In the genomic region with DNA sequence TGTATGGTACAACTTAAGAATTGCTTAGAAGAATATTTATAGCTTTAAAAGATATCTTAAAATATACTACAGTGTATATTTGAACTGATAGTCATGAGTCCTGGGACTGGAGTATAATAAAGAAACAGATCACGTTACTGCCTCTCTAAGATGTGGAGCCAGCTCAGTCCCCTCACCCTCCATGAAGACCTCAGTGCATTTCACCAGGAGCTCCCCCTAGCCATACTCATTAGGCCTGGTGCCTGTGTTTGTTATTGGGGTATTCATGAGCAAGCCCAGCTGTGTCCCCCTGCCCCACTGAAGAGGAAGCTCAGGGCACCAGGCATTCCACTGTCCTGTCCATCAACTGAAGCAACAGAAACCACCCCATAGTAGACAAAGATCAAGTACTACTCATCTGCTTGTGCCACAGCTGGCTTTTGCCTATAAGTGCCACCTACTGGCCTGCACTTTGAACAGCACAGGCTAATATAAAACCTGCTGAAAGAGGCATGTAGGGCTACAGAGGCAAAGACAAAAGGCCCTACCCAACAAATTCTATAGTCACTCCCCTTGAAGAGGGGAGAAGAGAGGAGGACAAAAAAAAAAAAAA, we compare ENCODE assay signal across 8 cellular contexts.
DNase-seq lines count a peak whose midpoint lies in the region; FAIRE-seq and TF ChIP-seq lines count a peak whose summit lies in the region.

No MANE protein-coding gene starts in this region.

- H3K36me3 ChIP-seq in colonic mucosa (no peaks in the 10 kb centered on the region), vagina (no peaks in the 10 kb centered on the region)

- no peaks in the 10 kb centered on the region for H3K4me1 ChIP-seq in colonic mucosa
- no peaks in the 10 kb centered on the region for H3K4me1 ChIP-seq in vagina

- TF ChIP-seq POLR2A in H54 (IDR thresholded peaks at IDR 0.05; ENCODE audit: low read depth, low read length) (no peak), NB4 (IDR thresholded peaks at IDR 0.05; ENCODE audit: extremely low read depth, insufficient read length) (no peak), vagina (IDR thresholded peaks at IDR 0.05) (no peak)

- TF ChIP-seq CTCF in NB4 (IDR thresholded peaks at IDR 0.05; ENCODE audit: low read depth, low read length) (peak; percentile 52), colonic mucosa (IDR thresholded peaks at IDR 0.05) (peak; percentile 35), vagina (IDR thresholded peaks at IDR 0.05) (no peak)

- H3K9ac ChIP-seq in colonic mucosa (ENCODE audit: low read depth in 2 of 2, low read length in 2 of 2), result no peak overlapping the region

- H3K27ac ChIP-seq in colonic mucosa (no peak overlapping the region), vagina (no peak overlapping the region)

- intact Hi-C loops in colonic mucosa (cut with DNase I) (no loop called here), vagina (cut with DNase I) (no loop called here)

- H3K4me3 ChIP-seq in NB4 (ENCODE audit: low read depth, low read length), result no peak overlapping the region
- H3K4me3 ChIP-seq in colonic mucosa, result no peak overlapping the region
- H3K4me3 ChIP-seq in skeletal muscle cell (ENCODE audit: low read depth, low read length), result no peak overlapping the region
- no peak overlapping the region for H3K4me3 ChIP-seq in vagina

- no peaks in the 10 kb centered on the region for H3K27me3 ChIP-seq in colonic mucosa
- H3K27me3 ChIP-seq in vagina, result no peaks in the 10 kb centered on the region

- FAIRE-seq in G401.6 (lab: Jason Lieb, UNC), result peak; percentile 50
- FAIRE-seq in H54 (lab: Jason Lieb, UNC), result peak; percentile 55

- peak; percentile 0 for DNase-seq in H54 (ENCODE audit: insufficient read length, low spot score)
- DNase-seq in NB4 (ENCODE audit: low read depth), result peak; percentile 46
- DNase-seq in colonic mucosa, result peak; percentile 17
- peak; percentile 1 for DNase-seq in skeletal muscle cell (ENCODE audit: low read depth)
- no peak for DNase-seq in NCI-H146 (lab: John Stamatoyannopoulos, UW)
- no peak for DNase-seq in activated CD4-positive, alpha-beta T cell treated with anti-CD3 and anti-CD28 coated beads, Interleukin-2, amount 50 U/mL, for 4 hours
- no peak for DNase-seq in vagina (ENCODE audit: extremely low spot score in 2 of 2)

- H3K9me3 ChIP-seq in colonic mucosa, result no peaks in the 10 kb centered on the region
- H3K9me3 ChIP-seq in vagina, result no peaks in the 10 kb centered on the region

Comparison
In these comparisons a context has a peak if more than half of its experiments do, and no peak if none do; other contexts are left out.
1. DNase-seq: peak in H54 (single experiment), NB4 (single experiment), colonic mucosa (single experiment) and skeletal muscle cell (single experiment); none in NCI-H146 (single experiment), activated CD4-positive, alpha-beta T cell treated with anti-CD3 and anti-CD28 coated beads, Interleukin-2, amount 50 U/mL, for 4 hours (0 of 2) and vagina (0 of 2).
2. CTCF ChIP-seq: peak in NB4 (single experiment) and colonic mucosa (single experiment); none in vagina (0 of 3).